In genomic region chr19:8444677-8445487, GRCh38 we compare ENCODE assay signal across 8 cellular contexts. TPM values are rescaled to one million over a fixed set of nuclear protein-coding genes. Genes with fewer than 3 reads are reported as not detected.
DNase-seq lines count a peak whose midpoint lies in the region; ATAC-seq and TF ChIP-seq lines count a peak whose summit lies in the region.

Gene HNRNPM (plus strand): TSS chr19:8444975. CDS start chr19:8444999, 24 bp downstream.

- no peaks in the 10 kb centered on the region for H3K9me3 Mint-ChIP-seq in activated T-cell treated with anti-CD3 and anti-CD28 coated beads, Interleukin-2, amount 50 U/mL, for 4 hours

- ATAC-seq in GM21717 (IDR thresholded peaks at IDR 0.05; ENCODE audit: unreplicated experiment) = peak; percentile 66
- ATAC-seq in activated T-cell treated with anti-CD3 and anti-CD28 coated beads, Interleukin-2, amount 50 U/mL, for 4 hours = peak; percentile 89 to 91

- H3K27me3 ChIP-seq in esophagus (ENCODE audit: control insufficient read depth in 1 of 2, insufficient read depth in 2 of 2, low read length in 2 of 2) (no peaks in the 10 kb centered on the region), mucosa of stomach (ENCODE audit: control insufficient read depth, insufficient read depth, low read length) (no peaks in the 10 kb centered on the region)

- peak within 1 kb of the TSS; percentile 98 for H3K9ac ChIP-seq in mucosa of stomach (ENCODE audit: low read length)

- H3K27ac ChIP-seq in esophagus (ENCODE audit: low read depth in 2 of 2, low read length in 1 of 2) = peak within 1 kb of the TSS; percentile 94 to 98

- peak within 1 kb of the TSS; percentile 96 for H3K4me3 Mint-ChIP-seq in activated T-cell treated with anti-CD3 and anti-CD28 coated beads, Interleukin-2, amount 50 U/mL, for 4 hours

- H3K36me3 Mint-ChIP-seq in activated T-cell treated with anti-CD3 and anti-CD28 coated beads, Interleukin-2, amount 50 U/mL, for 4 hours (ENCODE audit: insufficient read depth) = peaks cover 20% of the 10 kb centered on the region

- 0% methylated on average over 82 to 93 of the region's 93 CpGs for WGBS in esophagus, 2 donors

- H3K4me1 ChIP-seq in esophagus (ENCODE audit: control insufficient read depth in 2 of 2, insufficient read depth in 2 of 2, low read length in 1 of 2) (peaks cover 0 to 12% of the 10 kb centered on the region in 2 donors), mucosa of stomach (ENCODE audit: control insufficient read depth, insufficient read depth, low read length) (peaks cover 26% of the 10 kb centered on the region)

- H3K36me3 ChIP-seq in esophagus (ENCODE audit: control insufficient read depth in 2 of 2, insufficient read depth in 2 of 2, low read length in 1 of 2) (peaks cover 0 to 3% of the 10 kb centered on the region in 2 donors), mucosa of stomach (ENCODE audit: control insufficient read depth, insufficient read depth, low read length) (no peaks in the 10 kb centered on the region)

- DNase-seq in DMS153 treated with DMSO at 0.1 percent for 48 hours (lab: John Stamatoyannopoulos, UW; ENCODE audit: unreplicated experiment) = peak; percentile 92
- peak; percentile 97 for DNase-seq in KBM-7
- peak; percentile 100 for DNase-seq in activated T-cell treated with anti-CD3 and anti-CD28 coated beads, Interleukin-2, amount 50 U/mL, for 4 hours
- peak; percentile 100 for DNase-seq in stimulated activated CD8-positive, alpha-beta memory T cell treated with anti-CD3 and anti-CD28 coated beads, Interleukin-7, amount 100 ng/mL, for 1 hour (ENCODE audit: low read depth in 2 of 2)

- H3K9me3 ChIP-seq in esophagus (ENCODE audit: control insufficient read depth in 2 of 2, insufficient read depth in 1 of 2, low read depth in 1 of 2, low read length in 1 of 2) = no peaks in the 10 kb centered on the region
- H3K9me3 ChIP-seq in mucosa of stomach (ENCODE audit: control insufficient read depth, low read length) = no peaks in the 10 kb centered on the region

- in situ Hi-C loops in KBM-7 (cut with MboI; ENCODE audit: low pct_unique_long_range_greater_than_20kb, low sequenced_read_pairs) = no loop called here

- H3K27me3 Mint-ChIP-seq in activated T-cell treated with anti-CD3 and anti-CD28 coated beads, Interleukin-2, amount 50 U/mL, for 4 hours (ENCODE audit: low read depth) = no peaks in the 10 kb centered on the region

- peaks cover 39% of the 10 kb centered on the region for H3K4me1 Mint-ChIP-seq in activated T-cell treated with anti-CD3 and anti-CD28 coated beads, Interleukin-2, amount 50 U/mL, for 4 hours (ENCODE audit: low read depth)

- H3K4me3 ChIP-seq in esophagus (ENCODE audit: low read depth in 1 of 2, low read length in 2 of 2) (peak within 1 kb of the TSS; percentile 87 to 97), mucosa of stomach (ENCODE audit: low read length) (peak within 1 kb of the TSS; percentile 33)

TF ChIP-seq in PFSK-1, 5 proteins besides CTCF, POLR2A, EP300 and RAD21:
- no peak for TF ChIP-seq REST (IDR thresholded peaks at IDR 0.05; ENCODE audit: insufficient read depth in 1 of 2, low read depth in 2 of 2, low read length in 2 of 2)
- TF ChIP-seq FOXP2 (optimal IDR thresholded peaks at IDR 0.05; ENCODE audit: borderline replicate concordance, extremely low read depth, extremely low read length, insufficient read depth) = peak; percentile 93
- TF ChIP-seq POLR2AphosphoS5 (IDR thresholded peaks at IDR 0.05; ENCODE audit: low read depth, low read length) = peak; percentile 91
- TF ChIP-seq SIN3A (IDR thresholded peaks at IDR 0.05; ENCODE audit: borderline replicate concordance, insufficient read depth, low read length) = 0 out of 2 replicates have a peak, but pooled peaks have one; percentile 25
- TF ChIP-seq TAF1 (IDR thresholded peaks at IDR 0.05; ENCODE audit: borderline replicate concordance, insufficient read depth, low read length) = peak; percentile 96

RNA-seq across cellular contexts. Expression of gene HNRNPM, which starts in this region (rescaled TPM):
- 301 TPM for polyA plus RNA-seq in PFSK-1 (2012; ENCODE audit: insufficient read length, low read depth)
- total RNA-seq in activated T-cell treated with anti-CD3 and anti-CD28 coated beads, Interleukin-2, amount 50 U/mL, for 4 hours = 100 to 1,000 TPM; 448 to 486 (median 453) TPM
- polyA plus RNA-seq in esophagus = 100 to 1,000 TPM in 1 of 2 donors, 10 to 100 TPM in 1; 49.9 to 134 TPM

Comparison
In these comparisons a context has a peak if more than half of its experiments do, and no peak if none do; other contexts are left out.
1. Peak in every context shown above with its lines: DNase-seq, ATAC-seq, H3K4me3 ChIP-seq and H3K27ac ChIP-seq.